ENCODE assay signal across 23 cellular contexts in the genomic region with DNA sequence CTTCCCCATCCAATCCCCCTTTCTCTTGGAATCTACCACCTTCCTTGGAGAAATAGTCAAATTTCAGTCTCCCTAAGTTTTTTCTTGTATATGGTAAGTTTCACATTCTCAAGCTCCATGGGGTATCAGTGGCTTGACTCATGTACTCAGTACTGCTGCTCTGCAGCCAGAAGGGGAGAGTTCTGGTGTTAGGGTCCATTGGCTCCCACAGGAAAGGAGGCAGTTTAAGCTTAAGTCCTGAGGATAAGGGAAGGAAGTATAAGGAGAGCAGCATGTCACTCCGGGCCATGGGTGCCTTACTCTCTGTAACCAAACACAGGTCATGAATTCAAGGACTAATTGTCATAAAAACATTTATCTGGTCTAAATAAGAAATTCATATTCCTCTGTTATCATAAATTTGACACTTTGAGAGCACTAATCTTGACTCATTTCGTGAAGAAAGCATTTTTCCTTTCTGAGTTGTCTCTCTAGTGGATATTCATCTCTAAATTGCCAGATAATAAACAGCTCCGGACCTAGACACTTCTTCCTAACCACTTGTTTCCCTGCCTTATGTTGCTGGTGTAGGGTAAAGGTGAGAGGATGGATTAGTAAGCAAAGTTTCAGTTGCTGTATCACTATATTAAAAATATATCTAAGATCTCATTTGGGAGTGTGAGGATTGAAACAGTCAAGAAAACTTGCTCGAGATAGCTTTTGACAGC. TPM values are rescaled to one million over a fixed set of nuclear protein-coding genes. Genes with fewer than 3 reads are reported as not detected.
DNase-seq lines count a peak whose midpoint lies in the region; ATAC-seq and TF ChIP-seq lines count a peak whose summit lies in the region.
"Had no signal": no experiment of that assay in that cellular context is flagged by ENCODE, and none has a peak within 500 bp of the region (broad histone marks: within the 10 kb centered on the region; RNA-seq: fewer than 3 reads in every experiment).

No MANE protein-coding gene starts in this region.

- intact Hi-C loops in natural killer cell (cut with micrococcal nuclease): no loop called here
- intact Hi-C loops in CD4-positive, alpha-beta T cell (cut with DNase I, micrococcal nuclease): no loop called here

- H3K36me3 Mint-ChIP-seq in natural killer cell treated with Interleukin-12 subunit alpha and Interleukin-12 subunit beta and Interleukin-15 and Interleukin-18, amount 100 ng/mL, for 72 hours: no peaks in the 10 kb centered on the region
- no peaks in the 10 kb centered on the region for H3K36me3 Mint-ChIP-seq in natural killer cell
- H3K36me3 Mint-ChIP-seq in activated T-helper 17 cell treated with anti-CD3 and anti-CD28 coated beads, Interleukin-2, amount 50 U/mL, for 72 hours (ENCODE audit: low read depth): no peaks in the 10 kb centered on the region
- H3K36me3 Mint-ChIP-seq in CD4-positive, alpha-beta T cell (ENCODE audit: low read depth): no peaks in the 10 kb centered on the region
- H3K36me3 Mint-ChIP-seq: CD14-positive monocyte had no signal

- H3K27ac Mint-ChIP-seq in natural killer cell treated with Interleukin-12 subunit alpha and Interleukin-12 subunit beta and Interleukin-15 and Interleukin-18, amount 100 ng/mL, for 72 hours: peak overlapping the region; percentile 54 to 66
- H3K27ac Mint-ChIP-seq in natural killer cell: peak overlapping the region in 1 of 2 donors; percentile 9
- H3K27ac Mint-ChIP-seq in activated T-helper 17 cell treated with anti-CD3 and anti-CD28 coated beads, Interleukin-2, amount 50 U/mL, for 72 hours: peak overlapping the region; percentile 47
- H3K27ac Mint-ChIP-seq in stimulated activated naive CD8-positive, alpha-beta T cell treated with anti-CD3 and anti-CD28 coated beads, Interleukin-15, amount 100 ng/mL, for 72 hours: peak overlapping the region; percentile 34 to 54
- H3K27ac Mint-ChIP-seq in CD4-positive, alpha-beta T cell: no peak overlapping the region
- H3K27ac Mint-ChIP-seq: activated naive CD4-positive, alpha-beta T cell treated with anti-CD3 and anti-CD28 coated beads, Interleukin-2, amount 10 ng/mL, durations not matched to agents 7 days and 5 days had no signal

- peak overlapping the region; percentile 47 for H3K4me3 Mint-ChIP-seq in natural killer cell treated with Interleukin-12 subunit alpha and Interleukin-12 subunit beta and Interleukin-15 and Interleukin-18, amount 100 ng/mL, for 72 hours
- H3K4me3 Mint-ChIP-seq in natural killer cell: no peak overlapping the region
- peak overlapping the region; percentile 48 for H3K4me3 Mint-ChIP-seq in activated T-helper 17 cell treated with anti-CD3 and anti-CD28 coated beads, Interleukin-2, amount 50 U/mL, for 72 hours
- peak overlapping the region in 1 of 2 donors; percentile 10 for H3K4me3 Mint-ChIP-seq in stimulated activated naive CD8-positive, alpha-beta T cell treated with anti-CD3 and anti-CD28 coated beads, Interleukin-15, amount 100 ng/mL, for 72 hours
- no peak overlapping the region for H3K4me3 Mint-ChIP-seq in CD4-positive, alpha-beta T cell
- H3K4me3 Mint-ChIP-seq: activated naive CD4-positive, alpha-beta T cell treated with anti-CD3 and anti-CD28 coated beads, Interleukin-2, amount 10 ng/mL, durations not matched to agents 7 days and 5 days; CD14-positive monocyte; central memory CD8-positive, alpha-beta T cell; neural crest cell had no signal

- no peaks in the 10 kb centered on the region for H3K9me3 Mint-ChIP-seq in natural killer cell treated with Interleukin-12 subunit alpha and Interleukin-12 subunit beta and Interleukin-15 and Interleukin-18, amount 100 ng/mL, for 72 hours
- H3K9me3 Mint-ChIP-seq in natural killer cell: no peaks in the 10 kb centered on the region
- H3K9me3 Mint-ChIP-seq in activated T-helper 17 cell treated with anti-CD3 and anti-CD28 coated beads, Interleukin-2, amount 50 U/mL, for 72 hours: no peaks in the 10 kb centered on the region
- no peaks in the 10 kb centered on the region for H3K9me3 Mint-ChIP-seq in stimulated activated naive CD8-positive, alpha-beta T cell treated with anti-CD3 and anti-CD28 coated beads, Interleukin-15, amount 100 ng/mL, for 72 hours
- no peaks in the 10 kb centered on the region for H3K9me3 Mint-ChIP-seq in CD4-positive, alpha-beta T cell
- H3K9me3 Mint-ChIP-seq: activated naive CD4-positive, alpha-beta T cell treated with anti-CD3 and anti-CD28 coated beads, Interleukin-2, amount 10 ng/mL, durations not matched to agents 7 days and 5 days; CD14-positive monocyte; central memory CD8-positive, alpha-beta T cell; neural crest cell had no signal

- ATAC-seq in natural killer cell treated with Interleukin-12 subunit alpha and Interleukin-12 subunit beta and Interleukin-15 and Interleukin-18, amount 100 ng/mL, for 72 hours: peak; percentile 72 to 92
- ATAC-seq in natural killer cell: no peak
- ATAC-seq in HG03175 (IDR thresholded peaks at IDR 0.05; ENCODE audit: unreplicated experiment): peak; percentile 27
- ATAC-seq in activated T-helper 17 cell treated with anti-CD3 and anti-CD28 coated beads, Interleukin-2, amount 50 U/mL, for 72 hours (replicated peaks): peak; percentile 96
- peak; percentile 96 for ATAC-seq in stimulated activated naive CD8-positive, alpha-beta T cell treated with anti-CD3 and anti-CD28 coated beads, Interleukin-15, amount 100 ng/mL, for 72 hours
- ATAC-seq in CD4-positive, alpha-beta T cell (ENCODE audit: poor library complexity): no peak
- ATAC-seq: Panc1 had no signal

- DNase-seq in natural killer cell treated with Interleukin-12 subunit alpha and Interleukin-12 subunit beta and Interleukin-15 and Interleukin-18, amount 100 ng/mL, for 72 hours (ENCODE audit: low spot score): no peak
- DNase-seq in natural killer cell (no peak), GM10248 (ENCODE audit: extremely low spot score) (no peak), NCI-H1930 (lab: John Stamatoyannopoulos, UW) (no peak)
- DNase-seq in stimulated activated naive CD8-positive, alpha-beta T cell treated with anti-CD3 and anti-CD28 coated beads, Interleukin-15, amount 100 ng/mL, for 72 hours: no peak
- no peak for DNase-seq in CD4-positive, alpha-beta T cell
- DNase-seq: activated CD4-positive, alpha-beta T cell treated with anti-CD3 and anti-CD28 coated beads for 4 hours; activated naive CD4-positive, alpha-beta T cell treated with anti-CD3 and anti-CD28 coated beads, Interleukin-2, amount 10 ng/mL, durations not matched to agents 7 days and 5 days; dermis blood vessel endothelial cell; left ventricle myocardium superior; NCI-H1436 treated with DMSO at 0.1 percent for 48 hours; NCI-H510A; SIG-M5; sigmoid colon; stimulated activated CD4-positive, alpha-beta T cell treated with anti-CD3 and anti-CD28 coated beads, Interleukin-15, amount 100 ng/mL, for 24 hours; trophoblast cell had no signal

- peaks cover 8 to 21% of the 10 kb centered on the region in 2 donors for H3K4me1 Mint-ChIP-seq in natural killer cell treated with Interleukin-12 subunit alpha and Interleukin-12 subunit beta and Interleukin-15 and Interleukin-18, amount 100 ng/mL, for 72 hours (ENCODE audit: low read depth in 2 of 2)
- H3K4me1 Mint-ChIP-seq in natural killer cell: peaks cover 13 to 22% of the 10 kb centered on the region in 2 donors
- peaks cover 27% of the 10 kb centered on the region for H3K4me1 Mint-ChIP-seq in activated T-helper 17 cell treated with anti-CD3 and anti-CD28 coated beads, Interleukin-2, amount 50 U/mL, for 72 hours
- H3K4me1 Mint-ChIP-seq in stimulated activated naive CD8-positive, alpha-beta T cell treated with anti-CD3 and anti-CD28 coated beads, Interleukin-15, amount 100 ng/mL, for 72 hours: peaks cover 45% of the 10 kb centered on the region
- H3K4me1 Mint-ChIP-seq in CD4-positive, alpha-beta T cell (ENCODE audit: low read depth): peaks cover 41% of the 10 kb centered on the region

- POLR2A ChIA-PET in CD4-positive, alpha-beta T cell (lab: Charles Lee): interaction anchor here (1.0 to 2.1 kb wide), 5 partner anchors 11 to 160 kb away, joined by 3 to 10 read pairs (median 4); no protein-coding TSS in a partner anchor
- POLR2A ChIA-PET in GM10248 (lab: Yijun Ruan, JAX): interaction anchor here (0.5 kb wide), 1 partner anchor 120 kb away, joined by 3 read pairs; no protein-coding TSS in a partner anchor

- no peaks in the 10 kb centered on the region for H3K27me3 Mint-ChIP-seq in natural killer cell treated with Interleukin-12 subunit alpha and Interleukin-12 subunit beta and Interleukin-15 and Interleukin-18, amount 100 ng/mL, for 72 hours
- H3K27me3 Mint-ChIP-seq in natural killer cell (ENCODE audit: low read depth in 2 of 2): no peaks in the 10 kb centered on the region
- no peaks in the 10 kb centered on the region for H3K27me3 Mint-ChIP-seq in activated T-helper 17 cell treated with anti-CD3 and anti-CD28 coated beads, Interleukin-2, amount 50 U/mL, for 72 hours
- no peaks in the 10 kb centered on the region for H3K27me3 Mint-ChIP-seq in stimulated activated naive CD8-positive, alpha-beta T cell treated with anti-CD3 and anti-CD28 coated beads, Interleukin-15, amount 100 ng/mL, for 72 hours
- H3K27me3 Mint-ChIP-seq in CD4-positive, alpha-beta T cell: no peaks in the 10 kb centered on the region
- H3K27me3 Mint-ChIP-seq: central memory CD8-positive, alpha-beta T cell had no signal

- TF ChIP-seq CTCF in natural killer cell (IDR thresholded peaks at IDR 0.05) (no peak), GM10248 (IDR thresholded peaks at IDR 0.05; ENCODE audit: control extremely low read depth, extremely low read depth, low read depth, missing control alignments) (no peak)
- no peak for TF ChIP-seq CTCF in CD4-positive, alpha-beta T cell (IDR thresholded peaks at IDR 0.05)

- H3K27ac ChIP-seq in CD4-positive, alpha-beta T cell (ENCODE audit: low read depth, low read length): no peak overlapping the region
- H3K27ac ChIP-seq: KMS-11, sigmoid colon had no signal

- no peaks in the 10 kb centered on the region for H3K27me3 ChIP-seq in CD4-positive, alpha-beta T cell (ENCODE audit: control insufficient read depth, insufficient read depth, low read length)
- H3K27me3 ChIP-seq: sigmoid colon had no signal

- CTCF ChIA-PET in CD4-positive, alpha-beta T cell (lab: Charles Lee): no interaction called here
- CTCF ChIA-PET in GM10248 (lab: Yijun Ruan, JAX): interaction anchor here (1.2 to 5.0 kb wide), 5 partner anchors 10 to 25 kb away, joined by 3 to 21 read pairs (median 5); no protein-coding TSS in a partner anchor

- no peaks in the 10 kb centered on the region for H3K9me3 ChIP-seq in CD4-positive, alpha-beta T cell (ENCODE audit: control insufficient read depth, low read length)
- H3K9me3 ChIP-seq: sigmoid colon had no signal

RNA-seq across cellular contexts. Expression of a gene that starts 20.1 kb away (rescaled TPM):
- total RNA-seq in natural killer cell treated with Interleukin-12 subunit alpha and Interleukin-12 subunit beta and Interleukin-15 and Interleukin-18, amount 100 ng/mL, for 72 hours: 10 to 100 TPM; 26.8 to 45.5 TPM
- 100 to 1,000 TPM; 386 to 519 (median 456) TPM for total RNA-seq in natural killer cell
- 10 to 100 TPM; 47.1 to 98.5 TPM for total RNA-seq in activated T-helper 17 cell treated with anti-CD3 and anti-CD28 coated beads, Interleukin-2, amount 50 U/mL, for 72 hours
- total RNA-seq in CD4-positive, alpha-beta T cell: 100 to 1,000 TPM; 235 to 241 TPM

Comparison
In these comparisons a context has a peak if more than half of its experiments do, and no peak if none do; other contexts are left out.
1. ATAC-seq: peak in natural killer cell treated with Interleukin-12 subunit alpha and Interleukin-12 subunit beta and Interleukin-15 and Interleukin-18, amount 100 ng/mL, for 72 hours (2 of 2), HG03175 (single experiment), activated T-helper 17 cell treated with anti-CD3 and anti-CD28 coated beads, Interleukin-2, amount 50 U/mL, for 72 hours (single experiment) and stimulated activated naive CD8-positive, alpha-beta T cell treated with anti-CD3 and anti-CD28 coated beads, Interleukin-15, amount 100 ng/mL, for 72 hours (single experiment); none in natural killer cell (0 of 3) and CD4-positive, alpha-beta T cell (single experiment).
2. H3K4me3 Mint-ChIP-seq: peak in natural killer cell treated with Interleukin-12 subunit alpha and Interleukin-12 subunit beta and Interleukin-15 and Interleukin-18, amount 100 ng/mL, for 72 hours (single experiment) and activated T-helper 17 cell treated with anti-CD3 and anti-CD28 coated beads, Interleukin-2, amount 50 U/mL, for 72 hours (single experiment); none in natural killer cell (single experiment) and CD4-positive, alpha-beta T cell (single experiment).